ENCODE assay signal across 31 cellular contexts in the genomic region with DNA sequence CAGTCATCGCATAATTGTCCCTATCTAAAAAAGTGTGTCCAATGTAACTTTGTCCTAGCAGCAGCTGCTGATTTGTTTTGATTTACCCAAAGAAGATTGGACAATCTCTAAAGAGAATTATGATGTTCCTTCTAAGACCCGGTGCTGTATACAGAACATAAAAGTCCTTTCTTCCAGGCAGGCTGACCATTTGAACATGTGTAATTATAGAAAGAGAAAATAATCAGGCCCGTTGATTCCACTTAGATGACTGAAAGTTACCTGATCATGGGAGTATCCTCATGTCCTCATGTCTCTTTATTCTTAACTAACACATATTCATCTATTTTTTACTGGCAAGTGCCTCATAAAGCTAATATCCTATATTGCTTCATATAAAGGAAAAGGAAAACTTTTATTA.
"Had no signal": no experiment of that assay in that cellular context is flagged by ENCODE, and none has a peak within 500 bp of the region (broad histone marks: within the 10 kb centered on the region; RNA-seq: fewer than 3 reads in every experiment).

No MANE protein-coding gene starts in this region.

- H3K9me3 ChIP-seq: neutrophil, pancreas, prostate gland, right lobe of liver, sigmoid colon, suprapubic skin, testis, tibial artery, transverse colon, upper lobe of right lung, uterus had no signal

- H3K4me1 ChIP-seq: pancreas, prostate gland, right lobe of liver, spleen, suprapubic skin, testis, tibial artery, transverse colon, upper lobe of right lung, uterus had no signal

- H3K9me3 Mint-ChIP-seq: neural progenitor cell; stimulated activated memory B cell treated with anti-CD40 and anti-IgM and Interleukin-4, amounts not matched to agents 10 μg/mL and 1 μg/mL and 100 μg/mL, for 72 hours; stimulated activated naive CD8-positive, alpha-beta T cell treated with anti-CD3 and anti-CD28 coated beads, Interleukin-15, amount 100 ng/mL, for 72 hours; type B pancreatic cell had no signal

- H3K27me3 ChIP-seq: neural progenitor cell, neutrophil, pancreas, right lobe of liver, sigmoid colon, spleen, suprapubic skin, testis, tibial artery, transverse colon, upper lobe of right lung, uterus had no signal

- DNase-seq: naive B cell; naive thymus-derived CD8-positive, alpha-beta T cell; nucleus accumbens; pancreas; right cardiac atrium; right lobe of liver; sigmoid colon; spleen; stimulated activated CD4-positive, alpha-beta T cell treated with anti-CD3 and anti-CD28 coated beads, Interleukin-12 subunit alpha, Interleukin-12 subunit beta, amount 100 ng/mL, for 4 hours; stimulated activated CD4-positive, alpha-beta T cell treated with anti-CD3 and anti-CD28 coated beads, Interleukin-1b, Interleukin-23, amount 100 ng/mL, for 48 hours; stimulated activated CD4-positive, alpha-beta T cell treated with anti-CD3 and anti-CD28 coated beads, Interleukin-4, amount 100 ng/mL, for 1 hour; stimulated activated CD4-positive, alpha-beta T cell treated with anti-CD3 and anti-CD28 coated beads, Interleukin-4, amount 100 ng/mL, for 4 hours; stimulated activated CD8-positive, alpha-beta memory T cell treated with anti-CD3 and anti-CD28 coated beads, Interleukin-4, amount 100 ng/mL, for 48 hours; stimulated activated naive CD4-positive, alpha-beta T cell; stimulated activated naive CD8-positive, alpha-beta T cell treated with anti-CD3 and anti-CD28 coated beads, Interleukin-15, amount 100 ng/mL, for 72 hours; stimulated activated naive CD8-positive, alpha-beta T cell treated with anti-CD3 and anti-CD28 coated beads, Interleukin-15, Interleukin-2, amounts not matched to agents 100 U/mL and 50 U/mL, for 24 hours; substantia nigra; testis; tibial artery; transverse colon; upper lobe of right lung; uterus had no signal

- H3K27me3 Mint-ChIP-seq: naive B cell; naive thymus-derived CD8-positive, alpha-beta T cell; natural killer cell treated with Interleukin-12 subunit alpha and Interleukin-12 subunit beta and Interleukin-15 and Interleukin-18, amount 100 ng/mL, for 72 hours; stimulated activated memory B cell treated with anti-CD40 and anti-IgM and Interleukin-4, amounts not matched to agents 10 μg/mL and 1 μg/mL and 100 μg/mL, for 72 hours; stimulated activated naive CD8-positive, alpha-beta T cell treated with anti-CD3 and anti-CD28 coated beads, Interleukin-15, amount 100 ng/mL, for 72 hours; type B pancreatic cell had no signal

- H3K4me3 ChIP-seq: neural progenitor cell, pancreas, prostate gland, right lobe of liver, sigmoid colon, skin epidermis, smooth muscle cell, spleen, suprapubic skin, testis, tibial artery, transverse colon, upper lobe of right lung, uterus had no signal

- H3K36me3 ChIP-seq: neural progenitor cell, neutrophil, pancreas, prostate gland, right lobe of liver, sigmoid colon, spleen, suprapubic skin, tibial artery, transverse colon, upper lobe of right lung, uterus had no signal

- ATAC-seq: naive thymus-derived CD8-positive, alpha-beta T cell; natural killer cell treated with Interleukin-12 subunit alpha and Interleukin-12 subunit beta and Interleukin-15 and Interleukin-18, amount 100 ng/mL, for 72 hours; pancreas; right cardiac atrium; right lobe of liver; stimulated activated memory B cell treated with anti-CD40 and anti-IgM and Interleukin-4, amounts not matched to agents 10 μg/mL and 1 μg/mL and 100 μg/mL, for 72 hours; stimulated activated naive CD8-positive, alpha-beta T cell treated with anti-CD3 and anti-CD28 coated beads, Interleukin-15, amount 100 ng/mL, for 72 hours; stimulated activated naive CD8-positive, alpha-beta T cell treated with anti-CD3 and anti-CD28 coated beads, Interleukin-15, Interleukin-2, amounts not matched to agents 100 U/mL and 50 U/mL, for 24 hours; upper lobe of right lung had no signal

- H3K27ac ChIP-seq: neural progenitor cell, neutrophil, pancreas, prostate gland, right lobe of liver, sigmoid colon, skin epidermis, spleen, suprapubic skin, testis, tibial artery, transverse colon, upper lobe of right lung, uterus had no signal

- H2AFZ ChIP-seq: neural progenitor cell had no signal

- H3K9ac ChIP-seq: neural progenitor cell had no signal

- H3K4me3 Mint-ChIP-seq: naive B cell; naive thymus-derived CD8-positive, alpha-beta T cell; natural killer cell treated with Interleukin-12 subunit alpha and Interleukin-12 subunit beta and Interleukin-15 and Interleukin-18, amount 100 ng/mL, for 72 hours; neural progenitor cell; stimulated activated memory B cell treated with anti-CD40 and anti-IgM and Interleukin-4, amounts not matched to agents 10 μg/mL and 1 μg/mL and 100 μg/mL, for 72 hours; stimulated activated naive CD8-positive, alpha-beta T cell treated with anti-CD3 and anti-CD28 coated beads, Interleukin-15, amount 100 ng/mL, for 72 hours; type B pancreatic cell had no signal

- H3K4me2 ChIP-seq: neural progenitor cell, smooth muscle cell had no signal

- H3K36me3 Mint-ChIP-seq: naive B cell; naive thymus-derived CD8-positive, alpha-beta T cell; natural killer cell treated with Interleukin-12 subunit alpha and Interleukin-12 subunit beta and Interleukin-15 and Interleukin-18, amount 100 ng/mL, for 72 hours; neural progenitor cell; stimulated activated memory B cell treated with anti-CD40 and anti-IgM and Interleukin-4, amounts not matched to agents 10 μg/mL and 1 μg/mL and 100 μg/mL, for 72 hours; type B pancreatic cell had no signal

- H3K27ac Mint-ChIP-seq: naive B cell; naive thymus-derived CD8-positive, alpha-beta T cell; natural killer cell treated with Interleukin-12 subunit alpha and Interleukin-12 subunit beta and Interleukin-15 and Interleukin-18, amount 100 ng/mL, for 72 hours; neural progenitor cell; stimulated activated memory B cell treated with anti-CD40 and anti-IgM and Interleukin-4, amounts not matched to agents 10 μg/mL and 1 μg/mL and 100 μg/mL, for 72 hours; stimulated activated naive CD8-positive, alpha-beta T cell treated with anti-CD3 and anti-CD28 coated beads, Interleukin-15, amount 100 ng/mL, for 72 hours; type B pancreatic cell had no signal

- H3K4me1 Mint-ChIP-seq: naive B cell; naive thymus-derived CD8-positive, alpha-beta T cell; stimulated activated memory B cell treated with anti-CD40 and anti-IgM and Interleukin-4, amounts not matched to agents 10 μg/mL and 1 μg/mL and 100 μg/mL, for 72 hours; stimulated activated naive CD8-positive, alpha-beta T cell treated with anti-CD3 and anti-CD28 coated beads, Interleukin-15, amount 100 ng/mL, for 72 hours had no signal
